In the genomic region with DNA sequence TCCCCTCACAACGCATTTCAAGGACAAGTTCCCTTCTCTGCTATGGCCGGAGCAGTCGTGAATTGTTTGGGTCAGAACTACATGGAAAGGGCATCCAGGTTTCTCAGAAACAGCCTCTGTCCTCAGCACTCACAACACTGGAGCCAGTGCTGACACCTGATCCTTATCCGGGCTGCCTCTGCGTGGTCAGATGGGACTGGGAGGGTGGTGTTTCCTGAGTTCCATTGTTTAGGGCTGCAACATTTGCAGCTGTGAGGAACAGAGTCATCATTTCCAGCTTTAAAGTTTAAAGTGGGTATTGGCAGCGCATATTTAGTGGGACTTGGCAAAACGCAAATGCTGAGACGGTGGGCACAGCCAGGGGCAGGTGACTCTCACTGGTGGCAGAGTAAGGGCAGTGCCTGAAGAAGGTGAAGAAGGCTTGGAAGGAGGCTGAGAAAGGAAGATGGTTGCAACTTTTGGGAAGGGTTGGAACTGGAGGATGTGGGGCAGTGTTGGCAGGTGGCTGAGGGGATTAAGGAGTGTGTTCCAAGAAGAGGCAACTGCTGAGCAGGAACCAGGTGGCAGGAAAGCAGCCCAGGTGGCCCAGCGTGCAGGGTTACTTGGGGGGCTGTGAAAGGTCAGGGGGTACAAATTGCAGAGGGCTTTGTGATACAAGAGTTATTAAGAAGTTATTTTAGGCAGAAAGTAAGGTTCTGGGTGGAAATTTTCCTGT, we compare ENCODE assay signal across 15 cellular contexts. TPM values are rescaled to one million over a fixed set of nuclear protein-coding genes. Genes with fewer than 3 reads are reported as not detected.
A peak's percentile ranks its signal among the peaks of the same experiment; 100 is the strongest.
DNase-seq lines count a peak whose midpoint lies in the region; ATAC-seq and TF ChIP-seq lines count a peak whose summit lies in the region.
"Had no signal": no experiment of that assay in that cellular context is flagged by ENCODE, and none has a peak within 500 bp of the region (broad histone marks: within the 10 kb centered on the region; RNA-seq: fewer than 3 reads in every experiment).

No MANE protein-coding gene starts in this region.

- intact Hi-C loops in gastrocnemius medialis (cut with DNase I; ENCODE audit: low total_unique reads) = loop anchor here (2.0 kb wide), 1 partner anchor 28 kb away; the partner anchor contains the start of gene WSCD1
- intact Hi-C loops in Caco-2 (cut with micrococcal nuclease; ENCODE audit: unreplicated experiment) = no loop called here

- H3K9me3 ChIP-seq in gastrocnemius medialis (no peaks in the 10 kb centered on the region), Caco-2 (no peaks in the 10 kb centered on the region)

- H3K4me3 ChIP-seq in gastrocnemius medialis = no peak overlapping the region
- no peak overlapping the region for H3K4me3 ChIP-seq in Caco-2 (ENCODE audit: low read depth, low read length)
- H3K4me3 ChIP-seq: skin epidermis had no signal

- H3K4me3 Mint-ChIP-seq in Caco-2 (ENCODE audit: unreplicated experiment) (no peak overlapping the region), progenitor cell of endocrine pancreas (ENCODE audit: low read depth) (no peak overlapping the region)
- H3K4me3 Mint-ChIP-seq: activated CD4-positive, alpha-beta memory T cell treated with anti-CD3 and anti-CD28 coated beads, Interleukin-2, amount 10 ng/mL, durations not matched to agents 7 days and 5 days; natural killer cell treated with Interleukin-12 subunit alpha and Interleukin-12 subunit beta and Interleukin-15 and Interleukin-18, amount 100 ng/mL, for 72 hours; stimulated activated naive CD8-positive, alpha-beta T cell treated with anti-CD3 and anti-CD28 coated beads, Interleukin-15, amount 100 ng/mL, for 72 hours had no signal

- CTCF ChIA-PET in Caco-2 (lab: Charles Lee) = no interaction called here

- peak; percentile 82 for DNase-seq in NCI-H82 (lab: John Stamatoyannopoulos, UW)
- peak; percentile 70 to 86 for DNase-seq in dermis microvascular lymphatic vessel endothelial cell (ENCODE audit: low read depth in 2 of 2)
- DNase-seq in iPS-NIHi7 (ENCODE audit: extremely low spot score) = peak; percentile 46
- DNase-seq in gastrocnemius medialis = peak; percentile 61 to 73
- no peak for DNase-seq in SW 1271 (lab: John Stamatoyannopoulos, UW)
- DNase-seq in Caco-2 = no peak
- no peak for DNase-seq in NCI-H187 treated with DMSO at 0.1 percent for 48 hours (lab: John Stamatoyannopoulos, UW)
- DNase-seq in progenitor cell of endocrine pancreas (ENCODE audit: low spot score, unreplicated experiment) = no peak
- DNase-seq: activated CD4-positive, alpha-beta memory T cell treated with anti-CD3 and anti-CD28 coated beads, Interleukin-2, amount 10 ng/mL, durations not matched to agents 7 days and 5 days; effector CD4-positive, alpha-beta T cell; NCI-H1694; stimulated activated naive CD8-positive, alpha-beta T cell treated with anti-CD3 and anti-CD28 coated beads, Interleukin-15, amount 100 ng/mL, for 72 hours had no signal

- H3K36me3 Mint-ChIP-seq in Caco-2 (ENCODE audit: insufficient read depth, unreplicated experiment) (no peaks in the 10 kb centered on the region), progenitor cell of endocrine pancreas (ENCODE audit: insufficient read depth) (peaks cover 3% of the 10 kb centered on the region)
- H3K36me3 Mint-ChIP-seq: natural killer cell treated with Interleukin-12 subunit alpha and Interleukin-12 subunit beta and Interleukin-15 and Interleukin-18, amount 100 ng/mL, for 72 hours had no signal

- H3K36me3 ChIP-seq in gastrocnemius medialis = no peaks in the 10 kb centered on the region
- H3K36me3 ChIP-seq in Caco-2 (ENCODE audit: control insufficient read depth, insufficient read depth, low read length) = no peaks in the 10 kb centered on the region

- TF ChIP-seq CTCF in gastrocnemius medialis (IDR thresholded peaks at IDR 0.05 in 4 of 5, conservative IDR thresholded peaks at IDR 0.05 in 1 of 5) = no peak
- no peak for TF ChIP-seq CTCF in Caco-2 (IDR thresholded peaks at IDR 0.05; ENCODE audit: insufficient read depth in 1 of 2, low read depth in 1 of 2, low read length in 1 of 2, severe bottlenecking in 1 of 2, unreplicated experiment in 1 of 2)
- TF ChIP-seq CTCF in progenitor cell of endocrine pancreas (IDR thresholded peaks at IDR 0.05; ENCODE audit: unreplicated experiment) = no peak

- no peaks in the 10 kb centered on the region for H3K9me3 Mint-ChIP-seq in Caco-2 (ENCODE audit: unreplicated experiment)
- H3K9me3 Mint-ChIP-seq in progenitor cell of endocrine pancreas (ENCODE audit: low read depth) = no peaks in the 10 kb centered on the region
- H3K9me3 Mint-ChIP-seq: activated CD4-positive, alpha-beta memory T cell treated with anti-CD3 and anti-CD28 coated beads, Interleukin-2, amount 10 ng/mL, durations not matched to agents 7 days and 5 days; natural killer cell treated with Interleukin-12 subunit alpha and Interleukin-12 subunit beta and Interleukin-15 and Interleukin-18, amount 100 ng/mL, for 72 hours; stimulated activated naive CD8-positive, alpha-beta T cell treated with anti-CD3 and anti-CD28 coated beads, Interleukin-15, amount 100 ng/mL, for 72 hours had no signal

- H3K4me1 Mint-ChIP-seq in Caco-2 (ENCODE audit: low read depth, unreplicated experiment) (no peaks in the 10 kb centered on the region), progenitor cell of endocrine pancreas (ENCODE audit: low read depth) (peaks cover 10% of the 10 kb centered on the region)
- H3K4me1 Mint-ChIP-seq: activated CD4-positive, alpha-beta memory T cell treated with anti-CD3 and anti-CD28 coated beads, Interleukin-2, amount 10 ng/mL, durations not matched to agents 7 days and 5 days; stimulated activated naive CD8-positive, alpha-beta T cell treated with anti-CD3 and anti-CD28 coated beads, Interleukin-15, amount 100 ng/mL, for 72 hours had no signal

- no TSS peak for BruUV-seq in Caco-2 (replicated peaks; lab: Mats Ljungman, UMichigan)

- H3K27me3 ChIP-seq in gastrocnemius medialis = no peaks in the 10 kb centered on the region
- H3K27me3 ChIP-seq in Caco-2 (replicated peaks; ENCODE audit: control insufficient read depth, insufficient read depth, low read length) = no peaks in the 10 kb centered on the region

- no peak for TF ChIP-seq POLR2A in gastrocnemius medialis (IDR thresholded peaks at IDR 0.05)

- ATAC-seq in gastrocnemius medialis = peak; percentile 92 to 96
- ATAC-seq: natural killer cell treated with Interleukin-12 subunit alpha and Interleukin-12 subunit beta and Interleukin-15 and Interleukin-18, amount 100 ng/mL, for 72 hours; stimulated activated naive CD8-positive, alpha-beta T cell treated with anti-CD3 and anti-CD28 coated beads, Interleukin-15, amount 100 ng/mL, for 72 hours had no signal

- peaks cover 28 to 51% of the 10 kb centered on the region in 2 donors for H3K4me1 ChIP-seq in gastrocnemius medialis
- no peaks in the 10 kb centered on the region for H3K4me1 ChIP-seq in Caco-2

- peak overlapping the region; percentile 69 to 79 (median 78) for H3K27ac ChIP-seq in gastrocnemius medialis
- H3K27ac ChIP-seq: C4-2B had no signal

- in situ Hi-C loops in gastrocnemius medialis (cut with MboI; ENCODE audit: low sequenced_read_pairs in 4 of 4) = no loop called here

- H3K27ac Mint-ChIP-seq in Caco-2 (ENCODE audit: unreplicated experiment) (no peak overlapping the region), progenitor cell of endocrine pancreas (no peak overlapping the region)
- H3K27ac Mint-ChIP-seq: activated CD4-positive, alpha-beta memory T cell treated with anti-CD3 and anti-CD28 coated beads, Interleukin-2, amount 10 ng/mL, durations not matched to agents 7 days and 5 days; natural killer cell treated with Interleukin-12 subunit alpha and Interleukin-12 subunit beta and Interleukin-15 and Interleukin-18, amount 100 ng/mL, for 72 hours; stimulated activated naive CD8-positive, alpha-beta T cell treated with anti-CD3 and anti-CD28 coated beads, Interleukin-15, amount 100 ng/mL, for 72 hours had no signal

- POLR2A ChIA-PET in Caco-2 (lab: Charles Lee) = no interaction called here

- peaks cover 23% of the 10 kb centered on the region for H3K27me3 Mint-ChIP-seq in Caco-2 (ENCODE audit: insufficient read depth, unreplicated experiment)
- H3K27me3 Mint-ChIP-seq in progenitor cell of endocrine pancreas = peaks cover 81% of the 10 kb centered on the region
- H3K27me3 Mint-ChIP-seq: activated CD4-positive, alpha-beta memory T cell treated with anti-CD3 and anti-CD28 coated beads, Interleukin-2, amount 10 ng/mL, durations not matched to agents 7 days and 5 days had no signal

RNA-seq across cellular contexts. Expression of gene WSCD1, which starts 28.4 kb away (rescaled TPM):
- 8.9 and 11.8 TPM in 2 replicates for total RNA-seq in dermis microvascular lymphatic vessel endothelial cell
- 10 to 100 TPM in 1 of 4 donors, 1 to 10 TPM in 3; 2.7 to 15.3 (median 5.9) TPM for total RNA-seq in gastrocnemius medialis
- not detected in 2 replicates for total RNA-seq in Caco-2 (2022)
- total RNA-seq in progenitor cell of endocrine pancreas = 10.3 and 11.1 TPM in 2 replicates
- total RNA-seq: activated CD4-positive, alpha-beta memory T cell treated with anti-CD3 and anti-CD28 coated beads, Interleukin-2, amount 10 ng/mL, durations not matched to agents 7 days and 5 days had no signal

Comparison
In these comparisons a context has a peak if more than half of its experiments do, and no peak if none do; other contexts are left out.
1. DNase-seq: peak in NCI-H82 (single experiment), dermis microvascular lymphatic vessel endothelial cell (2 of 2), iPS-NIHi7 (single experiment) and gastrocnemius medialis (2 of 2); none in SW 1271 (0 of 2), Caco-2 (0 of 2), NCI-H187 treated with DMSO at 0.1 percent for 48 hours (single experiment) and progenitor cell of endocrine pancreas (single experiment).